Comparison of ENCODE assay signal across 10 cellular contexts in genomic region chr19:2446390-2446789, GRCh38. TPM values are rescaled to one million over a fixed set of nuclear protein-coding genes. Genes with fewer than 3 reads are reported as not detected.
DNase-seq lines count a peak whose midpoint lies in the region; ATAC-seq and TF ChIP-seq lines count a peak whose summit lies in the region.
"Had no signal": no experiment of that assay in that cellular context is flagged by ENCODE, and none has a peak within 500 bp of the region (broad histone marks: within the 10 kb centered on the region; RNA-seq: fewer than 3 reads in every experiment).

No MANE protein-coding gene starts in this region.

- peak overlapping the region; percentile 65 for H3K4me3 Mint-ChIP-seq in activated naive CD8-positive, alpha-beta T cell treated with anti-CD3 and anti-CD28 coated beads, Interleukin-2, amount 50 U/mL, for 24 hours

- H3K4me3 ChIP-seq in esophagus muscularis mucosa: no peak overlapping the region

- no peak for TF ChIP-seq CTCF in esophagus muscularis mucosa (IDR thresholded peaks at IDR 0.05)

- H3K27ac ChIP-seq in esophagus muscularis mucosa (replicated peaks in 1 of 4): no peak overlapping the region

- H3K36me3 Mint-ChIP-seq in activated naive CD8-positive, alpha-beta T cell treated with anti-CD3 and anti-CD28 coated beads, Interleukin-2, amount 50 U/mL, for 24 hours (ENCODE audit: low read depth): peaks cover 25% of the 10 kb centered on the region

- WGBS in esophagus muscularis mucosa: 71% methylated on average over 16 of the region's 19 CpGs

- ATAC-seq in activated naive CD8-positive, alpha-beta T cell treated with anti-CD3 and anti-CD28 coated beads, Interleukin-2, amount 50 U/mL, for 24 hours: peak; percentile 55
- ATAC-seq in GM21723 (IDR thresholded peaks at IDR 0.05; ENCODE audit: unreplicated experiment) (no peak), HG03175 (IDR thresholded peaks at IDR 0.05; ENCODE audit: unreplicated experiment) (no peak)
- ATAC-seq: Right ventricle myocardium inferior had no signal

- peaks cover 14% of the 10 kb centered on the region for H3K4me1 Mint-ChIP-seq in activated naive CD8-positive, alpha-beta T cell treated with anti-CD3 and anti-CD28 coated beads, Interleukin-2, amount 50 U/mL, for 24 hours

- H3K36me3 ChIP-seq in esophagus muscularis mucosa: peaks cover 0 to 43% (median 29%) of the 10 kb centered on the region in 4 donors

- no peak for TF ChIP-seq POLR2A in esophagus muscularis mucosa (IDR thresholded peaks at IDR 0.05; ENCODE audit: low read depth)

- intact Hi-C loops in esophagus muscularis mucosa (cut with DNase I): no loop called here

- no peaks in the 10 kb centered on the region for H3K27me3 Mint-ChIP-seq in activated naive CD8-positive, alpha-beta T cell treated with anti-CD3 and anti-CD28 coated beads, Interleukin-2, amount 50 U/mL, for 24 hours

- no peaks in the 10 kb centered on the region for H3K4me1 ChIP-seq in esophagus muscularis mucosa

- H3K9me3 ChIP-seq in esophagus muscularis mucosa: no peaks in the 10 kb centered on the region

- H3K9me3 Mint-ChIP-seq in activated naive CD8-positive, alpha-beta T cell treated with anti-CD3 and anti-CD28 coated beads, Interleukin-2, amount 50 U/mL, for 24 hours: no peaks in the 10 kb centered on the region

- no peak for TF ChIP-seq EP300 in esophagus muscularis mucosa (IDR thresholded peaks at IDR 0.05)

- peak overlapping the region; percentile 35 for H3K27ac Mint-ChIP-seq in activated naive CD8-positive, alpha-beta T cell treated with anti-CD3 and anti-CD28 coated beads, Interleukin-2, amount 50 U/mL, for 24 hours

- no peaks in the 10 kb centered on the region for H3K27me3 ChIP-seq in esophagus muscularis mucosa

- DNase-seq in activated CD4-positive, alpha-beta T cell treated with anti-CD3 and anti-CD28 coated beads for 48 hours: peak; percentile 37
- DNase-seq in activated CD4-positive, alpha-beta T cell treated with anti-CD3 and anti-CD28 coated beads, Interleukin-2, amount 50 U/mL, for 1 hour: no peak
- DNase-seq in NCI-H524 (lab: John Stamatoyannopoulos, UW) (peak; percentile 97 to 98), esophagus muscularis mucosa (ENCODE audit: extremely low spot score) (no peak)
- peak; percentile 35 for DNase-seq in activated naive CD8-positive, alpha-beta T cell treated with anti-CD3 and anti-CD28 coated beads, Interleukin-2, amount 50 U/mL, for 24 hours
- DNase-seq in stimulated activated CD8-positive, alpha-beta memory T cell treated with anti-CD3 and anti-CD28 coated beads, Interleukin-4, amount 100 ng/mL, for 48 hours: peak; percentile 47
- DNase-seq: HCEC 1CT had no signal

RNA-seq across cellular contexts. Expression of gene LMNB2, which starts 10.4 kb away (rescaled TPM):
- 10 to 100 TPM; 13.3 to 30.8 (median 19.3) TPM for total RNA-seq in esophagus muscularis mucosa

RNA-seq across cellular contexts. Expression of gene TIMM13, which starts 19.0 kb away (rescaled TPM):
- 10 to 100 TPM; 16.2 to 37.7 (median 28.1) TPM for total RNA-seq in esophagus muscularis mucosa

RNA-seq across cellular contexts. Expression of gene GADD45B, which starts 29.5 kb away (rescaled TPM):
- total RNA-seq in esophagus muscularis mucosa: 100 to 1,000 TPM in 1 of 4 donors, 10 to 100 TPM in 3; 56.5 to 793 (median 90.5) TPM

Comparison
In these comparisons a context has a peak if more than half of its experiments do, and no peak if none do; other contexts are left out.
1. DNase-seq: peak in activated CD4-positive, alpha-beta T cell treated with anti-CD3 and anti-CD28 coated beads for 48 hours (single experiment), NCI-H524 (2 of 2), activated naive CD8-positive, alpha-beta T cell treated with anti-CD3 and anti-CD28 coated beads, Interleukin-2, amount 50 U/mL, for 24 hours (single experiment) and stimulated activated CD8-positive, alpha-beta memory T cell treated with anti-CD3 and anti-CD28 coated beads, Interleukin-4, amount 100 ng/mL, for 48 hours (single experiment); none in activated CD4-positive, alpha-beta T cell treated with anti-CD3 and anti-CD28 coated beads, Interleukin-2, amount 50 U/mL, for 1 hour (single experiment) and esophagus muscularis mucosa (single experiment).